7 cellular contexts compared by ENCODE assay signal in the genomic region with DNA sequence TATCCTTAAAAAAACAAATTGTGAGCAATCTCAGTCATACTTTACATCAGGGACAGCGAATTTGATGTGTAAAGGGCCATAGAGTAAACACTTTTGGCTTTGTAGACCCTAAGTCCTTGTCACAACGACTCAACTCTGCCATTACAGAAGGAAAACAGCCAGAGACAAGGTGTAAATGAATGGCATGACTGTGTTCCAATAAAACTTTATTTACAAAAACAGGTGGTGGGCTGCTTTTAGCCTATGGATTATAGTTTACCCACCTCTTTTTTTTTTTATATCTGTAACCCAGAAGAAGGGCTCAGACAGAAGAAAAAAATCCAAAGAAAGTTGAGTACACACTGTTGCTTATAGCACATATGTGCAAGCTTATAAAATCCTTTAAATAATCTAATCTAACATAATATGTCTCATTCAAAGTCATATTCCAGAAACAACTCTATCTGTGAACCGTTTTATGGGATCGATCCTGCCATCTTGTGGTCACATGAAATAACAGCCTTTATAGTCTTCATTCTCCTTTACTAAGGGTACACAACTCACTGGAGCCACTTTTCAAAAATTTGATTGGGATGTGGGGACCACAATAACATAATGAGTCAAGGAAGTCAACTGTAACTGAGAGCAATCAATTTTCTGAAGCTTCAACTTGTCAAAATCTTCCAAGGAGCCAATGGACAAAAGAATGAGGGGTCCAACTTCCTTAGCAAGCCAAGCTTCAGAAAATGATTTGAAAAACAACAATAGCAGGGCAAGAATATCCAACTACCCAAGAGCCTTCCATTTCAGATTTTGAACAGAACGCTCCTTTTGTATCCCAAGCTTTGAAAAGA.
A peak's percentile ranks its signal among the peaks of the same experiment; 100 is the strongest.
DNase-seq lines count a peak whose midpoint lies in the region; ATAC-seq and TF ChIP-seq lines count a peak whose summit lies in the region.

No MANE protein-coding gene starts in this region.

- peak; percentile 68 for TF ChIP-seq CTCF in DOHH2 (IDR thresholded peaks at IDR 0.05; ENCODE audit: low read depth, low read length, poor library complexity, severe bottlenecking)

- no peaks in the 10 kb centered on the region for H4K20me1 ChIP-seq in DOHH2 (ENCODE audit: control insufficient read depth, insufficient read depth, low read depth, low read length)

- H3K27me3 ChIP-seq in DOHH2 (ENCODE audit: control insufficient read depth, low read length) = no peaks in the 10 kb centered on the region
- no peaks in the 10 kb centered on the region for H3K27me3 ChIP-seq in effector memory CD4-positive, alpha-beta T cell (replicated peaks; ENCODE audit: control insufficient read depth, insufficient read depth, low read length, poor library complexity, severe bottlenecking)

- no peaks in the 10 kb centered on the region for H3F3A ChIP-seq in DOHH2 (ENCODE audit: control insufficient read depth, insufficient read depth)

- H3K27ac ChIP-seq in DOHH2 (ENCODE audit: low read depth, low read length) = no peak overlapping the region
- H3K27ac ChIP-seq in effector memory CD4-positive, alpha-beta T cell (ENCODE audit: insufficient read depth, low read length, poor library complexity, severe bottlenecking) = peak overlapping the region; percentile 78

- DNase-seq in HuH-7.5 (ENCODE audit: low spot score) (peak; percentile 13), SHP77 treated with DMSO at 0.1 percent for 48 hours (lab: John Stamatoyannopoulos, UW) (peak; percentile 16), myocyte (ENCODE audit: low read depth) (peak; percentile 68), NCI-H1930 (lab: John Stamatoyannopoulos, UW) (no peak)
- DNase-seq in effector memory CD4-positive, alpha-beta T cell = no peak

- H3K79me2 ChIP-seq in DOHH2 (ENCODE audit: control insufficient read depth, low read length) = no peaks in the 10 kb centered on the region

- H3K4me1 ChIP-seq in DOHH2 (ENCODE audit: control insufficient read depth, low read length) = peaks cover 7% of the 10 kb centered on the region
- peaks cover 69% of the 10 kb centered on the region for H3K4me1 ChIP-seq in effector memory CD4-positive, alpha-beta T cell (ENCODE audit: control insufficient read depth, insufficient read depth, low read length, poor library complexity, severe bottlenecking)

- no peaks in the 10 kb centered on the region for H3K36me3 ChIP-seq in DOHH2 (ENCODE audit: control insufficient read depth, low read length)
- H3K36me3 ChIP-seq in effector memory CD4-positive, alpha-beta T cell (ENCODE audit: control insufficient read depth, insufficient read depth, low read length) = no peaks in the 10 kb centered on the region

- H3K9me3 ChIP-seq in DOHH2 (ENCODE audit: control insufficient read depth, insufficient read depth, low read length) = no peaks in the 10 kb centered on the region
- no peaks in the 10 kb centered on the region for H3K9me3 ChIP-seq in effector memory CD4-positive, alpha-beta T cell (ENCODE audit: control insufficient read depth, low read length)

- H3K9me2 ChIP-seq in DOHH2 (replicated peaks; ENCODE audit: control insufficient read depth, low read length) = no peaks in the 10 kb centered on the region

- H3K4me2 ChIP-seq in DOHH2 (ENCODE audit: low read length) = no peak overlapping the region

- ATAC-seq in HG03159 (IDR thresholded peaks at IDR 0.05; ENCODE audit: unreplicated experiment) = no peak

- no peak overlapping the region for H3K4me3 ChIP-seq in DOHH2 (ENCODE audit: low read length)
- H3K4me3 ChIP-seq in effector memory CD4-positive, alpha-beta T cell (ENCODE audit: insufficient read depth, low read depth, low read length, poor library complexity, severe bottlenecking) = no peak overlapping the region

Comparison
In these comparisons a context has a peak if more than half of its experiments do, and no peak if none do; other contexts are left out.
1. DNase-seq: peak in HuH-7.5 (single experiment), SHP77 treated with DMSO at 0.1 percent for 48 hours (single experiment) and myocyte (single experiment); none in effector memory CD4-positive, alpha-beta T cell (0 of 3) and NCI-H1930 (0 of 2).